In genomic region chr7:115603416-115603815, GRCh38 we compare ENCODE assay signal across 30 cellular contexts.
DNase-seq lines count a peak whose midpoint lies in the region; ATAC-seq and TF ChIP-seq lines count a peak whose summit lies in the region.
"Had no signal": no experiment of that assay in that cellular context is flagged by ENCODE, and none has a peak within 500 bp of the region (broad histone marks: within the 10 kb centered on the region; RNA-seq: fewer than 3 reads in every experiment).

No MANE protein-coding gene starts in this region.

- H2AFZ ChIP-seq in KMS-11 (ENCODE audit: low read depth): no peak overlapping the region

- H3K27me3 ChIP-seq in KMS-11 (ENCODE audit: insufficient read depth, low read depth): no peaks in the 10 kb centered on the region
- no peaks in the 10 kb centered on the region for H3K27me3 ChIP-seq in upper lobe of right lung
- H3K27me3 ChIP-seq: cardiac muscle cell, gastroesophageal sphincter, right lobe of liver, transverse colon had no signal

- POLR2A ChIA-PET in WTC11 (lab: Charles Lee): no interaction called here

- H3K27me3 Mint-ChIP-seq in WTC11 (ENCODE audit: low read depth): no peaks in the 10 kb centered on the region
- no peaks in the 10 kb centered on the region for H3K27me3 Mint-ChIP-seq in mesothelial cell of epicardium (ENCODE audit: low read depth)
- no peaks in the 10 kb centered on the region for H3K27me3 Mint-ChIP-seq in activated naive CD4-positive, alpha-beta T cell treated with anti-CD3 and anti-CD28 coated beads for 36 hours (ENCODE audit: low read depth)
- H3K27me3 Mint-ChIP-seq: activated naive CD8-positive, alpha-beta T cell treated with anti-CD3 and anti-CD28 coated beads for 36 hours had no signal

- H3K4me1 Mint-ChIP-seq in WTC11: no peaks in the 10 kb centered on the region
- no peaks in the 10 kb centered on the region for H3K4me1 Mint-ChIP-seq in mesothelial cell of epicardium
- H3K4me1 Mint-ChIP-seq in activated naive CD4-positive, alpha-beta T cell treated with anti-CD3 and anti-CD28 coated beads for 36 hours (ENCODE audit: low read depth): no peaks in the 10 kb centered on the region
- H3K4me1 Mint-ChIP-seq: activated naive CD8-positive, alpha-beta T cell treated with anti-CD3 and anti-CD28 coated beads for 36 hours; CD14-positive monocyte had no signal

- intact Hi-C loops in activated naive CD4-positive, alpha-beta T cell treated with anti-CD3 and anti-CD28 coated beads for 36 hours (cut with micrococcal nuclease): no loop called here
- intact Hi-C loops in upper lobe of right lung (cut with DNase I): no loop called here

- H3K27ac ChIP-seq in KMS-11 (no peak overlapping the region), upper lobe of right lung (no peak overlapping the region)
- H3K27ac ChIP-seq: cardiac muscle cell, gastroesophageal sphincter, HL-60, right lobe of liver, RWPE1, SK-N-MC, transverse colon had no signal

- DNase-seq in Daoy (ENCODE audit: low read depth): peak; percentile 53
- no peak for DNase-seq in WTC11 (ENCODE audit: low spot score)
- DNase-seq in mesothelial cell of epicardium (ENCODE audit: low spot score in 2 of 2, unreplicated experiment in 2 of 2): no peak
- DNase-seq in activated naive CD4-positive, alpha-beta T cell treated with anti-CD3 and anti-CD28 coated beads for 36 hours: no peak
- DNase-seq in upper lobe of right lung: no peak
- DNase-seq: activated CD4-positive, alpha-beta T cell treated with anti-CD3 and anti-CD28 coated beads for 48 hours; activated CD8-positive, alpha-beta memory T cell treated with anti-CD3 and anti-CD28 coated beads for 24 hours; activated effector memory CD4-positive, alpha-beta T cell treated with Interleukin-2 at 50 U/mL for 16 hours; activated naive CD8-positive, alpha-beta T cell treated with anti-CD3 and anti-CD28 coated beads for 36 hours; aorta; Calu3; cortex of kidney; hippocampal formation; Karpas-422; left colon; MV-4-11; NCI-H2171 treated with DMSO at 0.1 percent for 48 hours; NCI-H524 treated with DMSO at 0.1 percent for 48 hours; right lobe of liver; stimulated activated CD4-positive, alpha-beta T cell treated with anti-CD3 and anti-CD28 coated beads, Interleukin-12 subunit alpha, Interleukin-12 subunit beta, amount 100 ng/mL, for 4 hours; stimulated activated CD4-positive, alpha-beta T cell treated with anti-CD3 and anti-CD28 coated beads, Interleukin-4, amount 100 ng/mL, for 1 hour; transverse colon had no signal

- H3K4me3 Mint-ChIP-seq in WTC11 (no peak overlapping the region), mesothelial cell of epicardium (no peak overlapping the region)
- H3K4me3 Mint-ChIP-seq in activated naive CD4-positive, alpha-beta T cell treated with anti-CD3 and anti-CD28 coated beads for 36 hours: no peak overlapping the region
- H3K4me3 Mint-ChIP-seq: activated naive CD8-positive, alpha-beta T cell treated with anti-CD3 and anti-CD28 coated beads for 36 hours; CD14-positive monocyte had no signal

- peaks cover 9% of the 10 kb centered on the region for H3K9me3 Mint-ChIP-seq in WTC11
- H3K9me3 Mint-ChIP-seq in mesothelial cell of epicardium: peaks cover 9% of the 10 kb centered on the region
- H3K9me3 Mint-ChIP-seq in activated naive CD4-positive, alpha-beta T cell treated with anti-CD3 and anti-CD28 coated beads for 36 hours: peaks cover 8% of the 10 kb centered on the region

- H4K20me1 ChIP-seq in KMS-11 (ENCODE audit: insufficient read depth): no peaks in the 10 kb centered on the region

- no peak overlapping the region for H3K9ac ChIP-seq in KMS-11

- H3K4me2 ChIP-seq in KMS-11: no peak overlapping the region

- H3K27ac Mint-ChIP-seq in WTC11 (no peak overlapping the region), mesothelial cell of epicardium (no peak overlapping the region)
- H3K27ac Mint-ChIP-seq in activated naive CD4-positive, alpha-beta T cell treated with anti-CD3 and anti-CD28 coated beads for 36 hours: no peak overlapping the region
- H3K27ac Mint-ChIP-seq: activated naive CD8-positive, alpha-beta T cell treated with anti-CD3 and anti-CD28 coated beads for 36 hours; CD14-positive monocyte had no signal

- H3K4me1 ChIP-seq in KMS-11 (ENCODE audit: low read depth, poor library complexity, severe bottlenecking) (no peaks in the 10 kb centered on the region), upper lobe of right lung (no peaks in the 10 kb centered on the region)
- H3K4me1 ChIP-seq: gastroesophageal sphincter, right lobe of liver, transverse colon had no signal

- TF ChIP-seq CTCF in KMS-11 (conservative IDR thresholded peaks at IDR 0.05; ENCODE audit: low read depth, low read length) (peak; percentile 29; the same call in 1 of the 2 replicates), WTC11 (IDR thresholded peaks at IDR 0.05) (0 out of 2 replicates have a peak, but pooled peaks have one; percentile 18), mesothelial cell of epicardium (IDR thresholded peaks at IDR 0.05; ENCODE audit: unreplicated experiment) (peak; percentile 22), upper lobe of right lung (IDR thresholded peaks at IDR 0.05) (no peak)

- H3K36me3 Mint-ChIP-seq in WTC11: peaks cover 5% of the 10 kb centered on the region; the same call in 1 of the 2 replicates
- H3K36me3 Mint-ChIP-seq in mesothelial cell of epicardium: no peaks in the 10 kb centered on the region
- H3K36me3 Mint-ChIP-seq in activated naive CD4-positive, alpha-beta T cell treated with anti-CD3 and anti-CD28 coated beads for 36 hours (ENCODE audit: low read depth): no peaks in the 10 kb centered on the region
- H3K36me3 Mint-ChIP-seq: activated naive CD8-positive, alpha-beta T cell treated with anti-CD3 and anti-CD28 coated beads for 36 hours; CD14-positive monocyte had no signal

- no peaks in the 10 kb centered on the region for H3K79me2 ChIP-seq in KMS-11 (ENCODE audit: insufficient read depth, low read depth)

- ATAC-seq in WTC11: no peak
- ATAC-seq in GM19397 (IDR thresholded peaks at IDR 0.05; ENCODE audit: unreplicated experiment): no peak
- ATAC-seq in upper lobe of right lung: no peak
- ATAC-seq: gastroesophageal sphincter, left colon, right lobe of liver had no signal

- no peaks in the 10 kb centered on the region for H3K9me3 ChIP-seq in upper lobe of right lung
- H3K9me3 ChIP-seq: right lobe of liver, transverse colon had no signal

- H3K36me3 ChIP-seq in KMS-11 (ENCODE audit: insufficient read depth): no peaks in the 10 kb centered on the region
- no peaks in the 10 kb centered on the region for H3K36me3 ChIP-seq in upper lobe of right lung
- H3K36me3 ChIP-seq: cardiac muscle cell, gastroesophageal sphincter, right lobe of liver, transverse colon had no signal

- CTCF ChIA-PET in WTC11 (lab: Charles Lee): interaction anchor here (0.7 to 0.9 kb wide), 2 partner anchors 23 to 372 kb away, joined by 3 read pairs; no protein-coding TSS in a partner anchor
- CTCF ChIA-PET in activated naive CD4-positive, alpha-beta T cell treated with anti-CD3 and anti-CD28 coated beads for 36 hours (lab: Charles Lee): interaction anchor here (0.7 kb wide), 1 partner anchor 121 kb away, joined by 3 read pairs; no protein-coding TSS in a partner anchor

- no peak overlapping the region for H3K4me3 ChIP-seq in KMS-11 (IDR thresholded peaks at IDR 0.05; ENCODE audit: insufficient read depth, low read depth, low read length)
- H3K4me3 ChIP-seq in upper lobe of right lung: no peak overlapping the region
- H3K4me3 ChIP-seq: cardiac muscle cell, gastroesophageal sphincter, right lobe of liver, SK-N-MC, transverse colon had no signal

TF ChIP-seq in WTC11, 78 proteins besides CTCF, POLR2A, EP300 and RAD21 (continues in another document):
- TF ChIP-seq FOXP4 (CRISPR knock-in tag; IDR thresholded peaks at IDR 0.05) (no peak), ETV6 (CRISPR knock-in tag; IDR thresholded peaks at IDR 0.05) (no peak), JUN (CRISPR knock-in tag; IDR thresholded peaks at IDR 0.05) (no peak), TEAD1 (CRISPR knock-in tag; IDR thresholded peaks at IDR 0.05) (no peak), ESRRA (CRISPR knock-in tag; IDR thresholded peaks at IDR 0.05; ENCODE audit: borderline replicate concordance) (no peak)
- TF ChIP-seq, protein P1, sequence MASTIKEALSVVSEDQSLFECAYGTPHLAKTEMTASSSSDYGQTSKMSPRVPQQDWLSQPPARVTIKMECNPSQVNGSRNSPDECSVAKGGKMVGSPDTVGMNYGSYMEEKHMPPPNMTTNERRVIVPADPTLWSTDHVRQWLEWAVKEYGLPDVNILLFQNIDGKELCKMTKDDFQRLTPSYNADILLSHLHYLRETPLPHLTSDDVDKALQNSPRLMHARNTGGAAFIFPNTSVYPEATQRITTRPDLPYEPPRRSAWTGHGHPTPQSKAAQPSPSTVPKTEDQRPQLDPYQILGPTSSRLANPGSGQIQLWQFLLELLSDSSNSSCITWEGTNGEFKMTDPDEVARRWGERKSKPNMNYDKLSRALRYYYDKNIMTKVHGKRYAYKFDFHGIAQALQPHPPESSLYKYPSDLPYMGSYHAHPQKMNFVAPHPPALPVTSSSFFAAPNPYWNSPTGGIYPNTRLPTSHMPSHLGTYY (CRISPR knock-in tag; IDR thresholded peaks at IDR 0.05): no peak
- TF ChIP-seq, protein P2, sequence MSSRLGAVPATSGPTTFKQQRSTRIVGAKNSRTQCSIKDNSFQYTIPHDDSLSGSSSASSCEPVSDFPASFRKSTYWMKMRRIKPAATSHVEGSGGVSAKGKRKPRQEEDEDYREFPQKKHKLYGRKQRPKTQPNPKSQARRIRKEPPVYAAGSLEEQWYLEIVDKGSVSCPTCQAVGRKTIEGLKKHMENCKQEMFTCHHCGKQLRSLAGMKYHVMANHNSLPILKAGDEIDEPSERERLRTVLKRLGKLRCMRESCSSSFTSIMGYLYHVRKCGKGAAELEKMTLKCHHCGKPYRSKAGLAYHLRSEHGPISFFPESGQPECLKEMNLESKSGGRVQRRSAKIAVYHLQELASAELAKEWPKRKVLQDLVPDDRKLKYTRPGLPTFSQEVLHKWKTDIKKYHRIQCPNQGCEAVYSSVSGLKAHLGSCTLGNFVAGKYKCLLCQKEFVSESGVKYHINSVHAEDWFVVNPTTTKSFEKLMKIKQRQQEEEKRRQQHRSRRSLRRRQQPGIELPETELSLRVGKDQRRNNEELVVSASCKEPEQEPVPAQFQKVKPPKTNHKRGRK (CRISPR knock-in tag; IDR thresholded peaks at IDR 0.05; ENCODE audit: borderline replicate concordance): no peak
